21 cellular contexts compared by ENCODE assay signal in genomic region chr13:89883893-89884448, GRCh38.
DNase-seq lines count a peak whose midpoint lies in the region; FAIRE-seq and TF ChIP-seq lines count a peak whose summit lies in the region.
"Had no signal": no experiment of that assay in that cellular context is flagged by ENCODE, and none has a peak within 500 bp of the region (broad histone marks: within the 10 kb centered on the region; RNA-seq: fewer than 3 reads in every experiment).

No MANE protein-coding gene starts in this region.

- H3K4me3 Mint-ChIP-seq in HFFc6 (peak overlapping the region; percentile 49; the same call in 1 of the 2 replicates), glutamatergic neuron (ENCODE audit: unreplicated experiment) (no peak overlapping the region)
- H3K4me3 Mint-ChIP-seq: B cell; CD4-positive, CD25-positive, alpha-beta regulatory T cell; CD8-positive, alpha-beta T cell; GM23338 had no signal

- H3K4me1 ChIP-seq in kidney (ENCODE audit: control insufficient read depth in 1 of 2, insufficient read depth in 1 of 2, low read depth in 1 of 2, low read length in 2 of 2): no peaks in the 10 kb centered on the region
- H3K4me1 ChIP-seq: BLaER1, Caco-2, HAP-1 had no signal

- H3K27ac ChIP-seq in kidney (ENCODE audit: low read depth in 2 of 2, low read length in 2 of 2): no peak overlapping the region
- H3K27ac ChIP-seq: 22Rv1, BLaER1, C4-2B had no signal

- peak overlapping the region; percentile 4; the same call in 1 of the 2 replicates for H3K27ac Mint-ChIP-seq in HFFc6
- H3K27ac Mint-ChIP-seq in glutamatergic neuron (ENCODE audit: unreplicated experiment): no peak overlapping the region
- H3K27ac Mint-ChIP-seq: B cell; CD4-positive, CD25-positive, alpha-beta regulatory T cell; CD8-positive, alpha-beta T cell; GM23338 had no signal

- H3K27me3 Mint-ChIP-seq in HFFc6 (ENCODE audit: insufficient read depth): no peaks in the 10 kb centered on the region
- H3K27me3 Mint-ChIP-seq in glutamatergic neuron (ENCODE audit: unreplicated experiment): no peaks in the 10 kb centered on the region
- H3K27me3 Mint-ChIP-seq: B cell; CD4-positive, CD25-positive, alpha-beta regulatory T cell had no signal

- H3K9me3 Mint-ChIP-seq in HFFc6: peaks cover 8% of the 10 kb centered on the region
- no peaks in the 10 kb centered on the region for H3K9me3 Mint-ChIP-seq in glutamatergic neuron (ENCODE audit: unreplicated experiment)
- H3K9me3 Mint-ChIP-seq: GM23338 had no signal

- H3K36me3 Mint-ChIP-seq in HFFc6 (ENCODE audit: low read depth) (no peaks in the 10 kb centered on the region), glutamatergic neuron (ENCODE audit: unreplicated experiment) (no peaks in the 10 kb centered on the region)
- H3K36me3 Mint-ChIP-seq: CD4-positive, CD25-positive, alpha-beta regulatory T cell; CD8-positive, alpha-beta T cell had no signal

- H3K36me3 ChIP-seq in kidney (ENCODE audit: control insufficient read depth in 1 of 2, insufficient read depth in 2 of 2, low read length in 2 of 2): no peaks in the 10 kb centered on the region
- H3K36me3 ChIP-seq: BLaER1, HAP-1 had no signal

- TF ChIP-seq CTCF in HFFc6 (IDR thresholded peaks at IDR 0.05) (peak; percentile 13; the same call in 1 of the 2 replicates), kidney (IDR thresholded peaks at IDR 0.05; ENCODE audit: borderline replicate concordance, extremely low read depth, insufficient read depth) (no peak), glutamatergic neuron (IDR thresholded peaks at IDR 0.05; ENCODE audit: partially characterized antibody, unreplicated experiment) (no peak)

- H3K9ac ChIP-seq in kidney (ENCODE audit: low read length in 2 of 2): no peak overlapping the region
- H3K9ac ChIP-seq: BLaER1 had no signal

- DNase-seq in activated gamma-delta T cell (lab: John Stamatoyannopoulos, UW): peak; percentile 10
- DNase-seq in activated gamma-delta T cell treated with Interleukin-2 at 50 U/mL for 16 hours: no peak
- no peak for DNase-seq in HFFc6
- peak; percentile 54 for DNase-seq in kidney
- no peak for DNase-seq in foreskin melanocyte
- no peak for DNase-seq in glutamatergic neuron
- no peak for DNase-seq in NCI-H510A treated with DMSO at 0.1 percent for 48 hours (lab: John Stamatoyannopoulos, UW)
- DNase-seq: Caco-2; CD4-positive, CD25-positive, alpha-beta regulatory T cell; CD8-positive, alpha-beta T cell; DMS153; DND-41; GDM1 had no signal

- intact Hi-C loops in kidney (cut with DNase I): no loop called here

- no peak for FAIRE-seq in kidney (lab: Jason Lieb, UNC)
- FAIRE-seq: A204.1, GM12878 had no signal

- H3K4me1 Mint-ChIP-seq in HFFc6 (ENCODE audit: low read depth) (no peaks in the 10 kb centered on the region; the same call in 1 of the 2 replicates), glutamatergic neuron (ENCODE audit: low read depth, unreplicated experiment) (no peaks in the 10 kb centered on the region)
- H3K4me1 Mint-ChIP-seq: B cell; CD4-positive, CD25-positive, alpha-beta regulatory T cell; GM23338 had no signal

- H3K9me3 ChIP-seq in kidney (ENCODE audit: control insufficient read depth in 1 of 2, low read length in 2 of 2): no peaks in the 10 kb centered on the region
- H3K9me3 ChIP-seq: Caco-2, HAP-1 had no signal

- H3K4me3 ChIP-seq in kidney (ENCODE audit: low read length in 2 of 2): no peak overlapping the region
- H3K4me3 ChIP-seq: BLaER1, GM12878, GM23338, HAP-1 had no signal

Comparison
In these comparisons a context has a peak if more than half of its experiments do, and no peak if none do; other contexts are left out.
1. DNase-seq: peak in activated gamma-delta T cell (single experiment) and kidney (single experiment); none in activated gamma-delta T cell treated with Interleukin-2 at 50 U/mL for 16 hours (single experiment), HFFc6 (single experiment), foreskin melanocyte (single experiment), glutamatergic neuron (single experiment) and NCI-H510A treated with DMSO at 0.1 percent for 48 hours (single experiment).